28 cellular contexts compared by ENCODE assay signal in the genomic region with DNA sequence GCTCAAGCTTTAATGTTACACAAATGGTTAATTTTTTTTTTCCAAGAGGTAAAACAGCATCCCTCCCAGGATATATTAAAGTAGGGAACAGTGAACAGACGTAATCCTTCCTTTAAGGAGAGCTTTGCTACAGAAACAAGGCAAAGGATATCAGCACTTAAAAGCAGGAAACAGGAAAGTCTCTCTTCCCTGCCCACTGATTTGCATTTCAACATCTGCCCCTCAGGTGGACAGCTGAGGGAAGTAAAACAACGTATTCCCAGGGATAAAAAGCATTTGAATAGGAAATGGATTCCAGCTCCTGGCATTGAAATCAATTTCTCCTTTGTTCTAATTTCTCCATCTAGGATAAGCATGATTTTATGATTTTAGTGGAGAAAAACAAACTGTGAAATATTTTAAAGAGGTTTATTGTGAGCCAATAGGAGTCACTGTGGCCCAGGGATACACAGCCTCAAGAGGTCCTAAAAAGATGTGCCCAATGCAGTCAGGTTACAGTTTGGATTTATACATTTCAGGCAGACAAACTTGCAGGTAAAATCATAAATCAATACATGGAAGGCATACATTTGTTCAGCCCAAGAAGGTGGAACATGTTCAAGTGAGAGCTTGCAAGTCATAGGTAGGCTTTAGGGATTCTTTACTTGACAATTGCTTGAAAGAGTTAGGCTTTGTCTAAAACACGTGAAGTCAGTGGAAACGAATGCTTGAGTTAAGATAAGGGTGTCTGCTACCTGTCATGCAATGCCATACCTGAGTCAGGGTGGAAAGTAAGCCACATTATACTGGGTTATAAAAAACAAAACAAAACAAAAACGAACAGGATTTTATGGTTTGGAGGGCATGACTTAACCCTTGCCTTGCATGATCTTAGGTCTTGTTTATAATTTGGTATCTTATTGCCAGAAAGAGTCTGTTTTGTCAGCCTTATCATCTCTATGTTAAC.
DNase-seq lines count a peak whose midpoint lies in the region; ATAC-seq and TF ChIP-seq lines count a peak whose summit lies in the region.
"Had no signal": no experiment of that assay in that cellular context is flagged by ENCODE, and none has a peak within 500 bp of the region (broad histone marks: within the 10 kb centered on the region; RNA-seq: fewer than 3 reads in every experiment).

No MANE protein-coding gene starts in this region.

- H3K56ac ChIP-seq in mesendoderm (ENCODE audit: low read length), result no peak overlapping the region

- no peaks in the 10 kb centered on the region for H3K9me3 ChIP-seq in NT2/D1 (ENCODE audit: insufficient read depth, low read length)
- peaks cover 4% of the 10 kb centered on the region for H3K9me3 ChIP-seq in osteoblast (ENCODE audit: low read depth, low read length)
- H3K9me3 ChIP-seq: BE2C, esophagus muscularis mucosa, upper lobe of left lung had no signal

- H3K9ac ChIP-seq in NT2/D1 (ENCODE audit: insufficient read length, low read depth) (no peak overlapping the region), mesendoderm (ENCODE audit: low read length) (no peak overlapping the region)
- H3K9ac ChIP-seq: parathyroid adenoma had no signal

- peak overlapping the region; percentile 47 for H3K18ac ChIP-seq in mesendoderm (ENCODE audit: low read length)

- H3K4me2 ChIP-seq in mesendoderm (ENCODE audit: low read length) (no peak overlapping the region), osteoblast (ENCODE audit: insufficient read depth, low read length) (no peak overlapping the region)

- H3K27me3 ChIP-seq in H7 (ENCODE audit: control insufficient read depth, insufficient read depth, low read length) (no peaks in the 10 kb centered on the region), NT2/D1 (ENCODE audit: insufficient read depth, insufficient read length) (no peaks in the 10 kb centered on the region), mesendoderm (ENCODE audit: insufficient read depth, low read length, poor library complexity) (no peaks in the 10 kb centered on the region), osteoblast (ENCODE audit: insufficient read depth, low read length) (no peaks in the 10 kb centered on the region)
- H3K27me3 ChIP-seq: BE2C, esophagus muscularis mucosa, upper lobe of left lung had no signal

- H3K27ac Mint-ChIP-seq in endothelial cell (ENCODE audit: unreplicated experiment), result peak overlapping the region; percentile 85
- H3K27ac Mint-ChIP-seq in T-helper 2 cell treated with Interferon-gamma antibody and Interleukin-4, amounts not matched to agents 5 μg/mL and 100 μg/mL, for 36 hours, result no peak overlapping the region
- H3K27ac Mint-ChIP-seq: activated naive CD4-positive, alpha-beta T cell treated with anti-CD3 and anti-CD28 coated beads for 36 hours; CD8-positive, alpha-beta memory T cell; dendritic cell treated with granulocyte-macrophage colony-stimulating factor and Interleukin-4, amounts not matched to agents 40 ng/mL and 50 ng/mL, for 4 days; IgD-negative memory B cell; T-helper 1 cell treated with Interleukin-12 subunit alpha and Interleukin-12 subunit beta and Interleukin-4 antibody, amounts not matched to agents 30 μg/mL and 1 μg/mL, for 36 hours had no signal

- H4K20me1 ChIP-seq in osteoblast (ENCODE audit: insufficient read depth, low read length), result no peaks in the 10 kb centered on the region

- TF ChIP-seq CTCF in endothelial cell (IDR thresholded peaks at IDR 0.05; ENCODE audit: unreplicated experiment) (no peak), osteoblast (IDR thresholded peaks at IDR 0.05; ENCODE audit: extremely low read depth, low read depth, low read length) (no peak)

- no peaks in the 10 kb centered on the region for H3K9me3 Mint-ChIP-seq in endothelial cell (ENCODE audit: unreplicated experiment)
- H3K9me3 Mint-ChIP-seq in activated T-cell treated with anti-CD3 and anti-CD28 coated beads, Interleukin-2, amount 50 U/mL, for 4 hours, result no peaks in the 10 kb centered on the region
- no peaks in the 10 kb centered on the region for H3K9me3 Mint-ChIP-seq in T-helper 2 cell treated with Interferon-gamma antibody and Interleukin-4, amounts not matched to agents 5 μg/mL and 100 μg/mL, for 36 hours
- H3K9me3 Mint-ChIP-seq: activated naive CD4-positive, alpha-beta T cell treated with anti-CD3 and anti-CD28 coated beads for 36 hours; dendritic cell treated with granulocyte-macrophage colony-stimulating factor and Interleukin-4, amounts not matched to agents 40 ng/mL and 50 ng/mL, for 4 days; IgD-negative memory B cell; T-helper 1 cell treated with Interleukin-12 subunit alpha and Interleukin-12 subunit beta and Interleukin-4 antibody, amounts not matched to agents 30 μg/mL and 1 μg/mL, for 36 hours had no signal

- no peak overlapping the region for H2AFZ ChIP-seq in osteoblast (ENCODE audit: low read length)
- H2AFZ ChIP-seq: parathyroid adenoma had no signal

- H2BK120ac ChIP-seq in mesendoderm (ENCODE audit: low read depth, low read length), result no peak overlapping the region

- H3K27me3 Mint-ChIP-seq in endothelial cell (ENCODE audit: unreplicated experiment), result no peaks in the 10 kb centered on the region
- no peaks in the 10 kb centered on the region for H3K27me3 Mint-ChIP-seq in activated T-cell treated with anti-CD3 and anti-CD28 coated beads, Interleukin-2, amount 50 U/mL, for 4 hours (ENCODE audit: low read depth)
- no peaks in the 10 kb centered on the region for H3K27me3 Mint-ChIP-seq in T-helper 2 cell treated with Interferon-gamma antibody and Interleukin-4, amounts not matched to agents 5 μg/mL and 100 μg/mL, for 36 hours (ENCODE audit: low read depth)
- H3K27me3 Mint-ChIP-seq: CD8-positive, alpha-beta memory T cell; dendritic cell treated with granulocyte-macrophage colony-stimulating factor and Interleukin-4, amounts not matched to agents 40 ng/mL and 50 ng/mL, for 4 days; IgD-negative memory B cell had no signal

- H2AK5ac ChIP-seq in mesendoderm (ENCODE audit: low read length), result no peak overlapping the region

- no peaks in the 10 kb centered on the region for H3K36me3 Mint-ChIP-seq in endothelial cell (ENCODE audit: low read depth, unreplicated experiment)
- no peaks in the 10 kb centered on the region for H3K36me3 Mint-ChIP-seq in activated T-cell treated with anti-CD3 and anti-CD28 coated beads, Interleukin-2, amount 50 U/mL, for 4 hours (ENCODE audit: insufficient read depth)
- no peaks in the 10 kb centered on the region for H3K36me3 Mint-ChIP-seq in T-helper 2 cell treated with Interferon-gamma antibody and Interleukin-4, amounts not matched to agents 5 μg/mL and 100 μg/mL, for 36 hours (ENCODE audit: low read depth)
- H3K36me3 Mint-ChIP-seq: CD8-positive, alpha-beta memory T cell; IgD-negative memory B cell had no signal

- no peaks in the 10 kb centered on the region for H3K36me3 ChIP-seq in H7 (replicated peaks; ENCODE audit: control insufficient read depth, insufficient read depth, low read length)
- H3K36me3 ChIP-seq in NT2/D1 (ENCODE audit: insufficient read depth, insufficient read length, low read length), result no peaks in the 10 kb centered on the region
- no peaks in the 10 kb centered on the region for H3K36me3 ChIP-seq in mesendoderm (ENCODE audit: control insufficient read depth, insufficient read depth, low read length)
- no peaks in the 10 kb centered on the region for H3K36me3 ChIP-seq in osteoblast (ENCODE audit: insufficient read depth, low read length)
- H3K36me3 ChIP-seq: BE2C, esophagus muscularis mucosa, upper lobe of left lung had no signal

- H3K4me3 ChIP-seq in H7 (ENCODE audit: insufficient read depth, low read depth, low read length), result no peak overlapping the region
- H3K4me3 ChIP-seq in NT2/D1 (ENCODE audit: insufficient read length, low read depth), result no peak overlapping the region
- H3K4me3 ChIP-seq in mesendoderm (ENCODE audit: low read length), result no peak overlapping the region
- no peak overlapping the region for H3K4me3 ChIP-seq in osteoblast (ENCODE audit: insufficient read depth, low read length)
- H3K4me3 ChIP-seq: esophagus muscularis mucosa, SK-N-MC, skin epidermis, upper lobe of left lung had no signal

- peak; percentile 2 for DNase-seq in H7
- DNase-seq in NT2/D1 (ENCODE audit: low read depth, low spot score), result peak; percentile 42
- no peak for DNase-seq in endothelial cell (ENCODE audit: low spot score)
- peak; percentile 49 for DNase-seq in mesendoderm
- DNase-seq in NCI-H2196 (lab: John Stamatoyannopoulos, UW; ENCODE audit: unreplicated experiment), result no peak
- DNase-seq in activated T-cell treated with anti-CD3 and anti-CD28 coated beads, Interleukin-2, amount 50 U/mL, for 4 hours, result no peak
- no peak for DNase-seq in T-helper 2 cell treated with Interferon-gamma antibody and Interleukin-4, amounts not matched to agents 5 μg/mL and 100 μg/mL, for 36 hours (ENCODE audit: low spot score)
- no peak for DNase-seq in osteoblast (ENCODE audit: insufficient read length, low spot score, missing footprints)
- DNase-seq: activated CD4-positive, alpha-beta T cell treated with anti-CD3 and anti-CD28 coated beads, Interleukin-2, amount 50 U/mL, for 48 hours; activated naive CD4-positive, alpha-beta T cell treated with anti-CD3 and anti-CD28 coated beads for 36 hours; BE2C; CD8-positive, alpha-beta memory T cell; central memory CD4-positive, alpha-beta T cell; DMS 273 treated with DMSO at 0.1 percent for 48 hours; EL; foreskin fibroblast; mammary epithelial cell; NCI-H2081; stimulated activated naive CD4-positive, alpha-beta T cell; upper lobe of left lung had no signal

- H3K4me1 Mint-ChIP-seq in endothelial cell (ENCODE audit: unreplicated experiment), result peaks cover 19% of the 10 kb centered on the region
- no peaks in the 10 kb centered on the region for H3K4me1 Mint-ChIP-seq in activated T-cell treated with anti-CD3 and anti-CD28 coated beads, Interleukin-2, amount 50 U/mL, for 4 hours (ENCODE audit: low read depth)
- no peaks in the 10 kb centered on the region for H3K4me1 Mint-ChIP-seq in T-helper 2 cell treated with Interferon-gamma antibody and Interleukin-4, amounts not matched to agents 5 μg/mL and 100 μg/mL, for 36 hours (ENCODE audit: low read depth)
- H3K4me1 Mint-ChIP-seq: CD8-positive, alpha-beta memory T cell; IgD-negative memory B cell had no signal

- no CpG with 5 or more reads among the region's 5 CpGs for WGBS in mesendoderm (ENCODE audit: extremely low coverage, insufficient coverage, low lambda C conversion rate)

- H3K79me2 ChIP-seq in mesendoderm (ENCODE audit: control insufficient read depth, insufficient read depth, low read length) (no peaks in the 10 kb centered on the region), osteoblast (ENCODE audit: insufficient read depth, low read length) (no peaks in the 10 kb centered on the region)
- H3K79me2 ChIP-seq: parathyroid adenoma had no signal

- H3K4ac ChIP-seq in mesendoderm (ENCODE audit: low read depth, low read length), result no peak overlapping the region

- H3K23ac ChIP-seq in mesendoderm (ENCODE audit: low read length), result no peak overlapping the region

- no peak overlapping the region for H4K5ac ChIP-seq in mesendoderm (ENCODE audit: low read length)

- H2BK5ac ChIP-seq in mesendoderm (ENCODE audit: low read length), result peak overlapping the region; percentile 13

- no peak for ATAC-seq in activated T-cell treated with anti-CD3 and anti-CD28 coated beads, Interleukin-2, amount 50 U/mL, for 4 hours
- ATAC-seq: activated CD4-positive, CD25-positive, alpha-beta regulatory T cell treated with anti-CD3 and anti-CD28 coated beads, Interleukin-2, amount 50 U/mL, for 24 hours had no signal

- no peak overlapping the region for H4K8ac ChIP-seq in mesendoderm (ENCODE audit: low read depth, low read length)

- H3K4me3 Mint-ChIP-seq in endothelial cell (ENCODE audit: unreplicated experiment), result no peak overlapping the region
- H3K4me3 Mint-ChIP-seq in activated T-cell treated with anti-CD3 and anti-CD28 coated beads, Interleukin-2, amount 50 U/mL, for 4 hours, result no peak overlapping the region
- no peak overlapping the region for H3K4me3 Mint-ChIP-seq in T-helper 2 cell treated with Interferon-gamma antibody and Interleukin-4, amounts not matched to agents 5 μg/mL and 100 μg/mL, for 36 hours
- H3K4me3 Mint-ChIP-seq: activated naive CD4-positive, alpha-beta T cell treated with anti-CD3 and anti-CD28 coated beads for 36 hours; CD8-positive, alpha-beta memory T cell; dendritic cell treated with granulocyte-macrophage colony-stimulating factor and Interleukin-4, amounts not matched to agents 40 ng/mL and 50 ng/mL, for 4 days; T-helper 1 cell treated with Interleukin-12 subunit alpha and Interleukin-12 subunit beta and Interleukin-4 antibody, amounts not matched to agents 30 μg/mL and 1 μg/mL, for 36 hours had no signal

- H3K27ac ChIP-seq in mesendoderm (ENCODE audit: low read depth, low read length), result no peak overlapping the region
- no peak overlapping the region for H3K27ac ChIP-seq in osteoblast (ENCODE audit: low read depth, low read length)
- H3K27ac ChIP-seq: esophagus muscularis mucosa, parathyroid adenoma, SK-N-MC, skin epidermis, upper lobe of left lung had no signal

- no peaks in the 10 kb centered on the region for H3K4me1 ChIP-seq in NT2/D1 (ENCODE audit: insufficient read depth, insufficient read length)
- peaks cover 3% of the 10 kb centered on the region for H3K4me1 ChIP-seq in mesendoderm (ENCODE audit: control insufficient read depth, low read depth, low read length)
- H3K4me1 ChIP-seq in osteoblast (ENCODE audit: insufficient read depth, low read length), result no peaks in the 10 kb centered on the region
- H3K4me1 ChIP-seq: BE2C, esophagus muscularis mucosa, parathyroid adenoma, upper lobe of left lung had no signal

- no peak overlapping the region for H2BK15ac ChIP-seq in mesendoderm (replicated peaks; ENCODE audit: low read depth)

- H3K79me1 ChIP-seq in mesendoderm (ENCODE audit: low read length), result no peaks in the 10 kb centered on the region

Comparison
In these comparisons a context has a peak if more than half of its experiments do, and no peak if none do; other contexts are left out.
1. DNase-seq: peak in H7 (single experiment), NT2/D1 (single experiment) and mesendoderm (single experiment); none in endothelial cell (single experiment), NCI-H2196 (single experiment), activated T-cell treated with anti-CD3 and anti-CD28 coated beads, Interleukin-2, amount 50 U/mL, for 4 hours (single experiment), T-helper 2 cell treated with Interferon-gamma antibody and Interleukin-4, amounts not matched to agents 5 μg/mL and 100 μg/mL, for 36 hours (single experiment) and osteoblast (single experiment).